ENCODE assay signal across 8 cellular contexts in the genomic region with DNA sequence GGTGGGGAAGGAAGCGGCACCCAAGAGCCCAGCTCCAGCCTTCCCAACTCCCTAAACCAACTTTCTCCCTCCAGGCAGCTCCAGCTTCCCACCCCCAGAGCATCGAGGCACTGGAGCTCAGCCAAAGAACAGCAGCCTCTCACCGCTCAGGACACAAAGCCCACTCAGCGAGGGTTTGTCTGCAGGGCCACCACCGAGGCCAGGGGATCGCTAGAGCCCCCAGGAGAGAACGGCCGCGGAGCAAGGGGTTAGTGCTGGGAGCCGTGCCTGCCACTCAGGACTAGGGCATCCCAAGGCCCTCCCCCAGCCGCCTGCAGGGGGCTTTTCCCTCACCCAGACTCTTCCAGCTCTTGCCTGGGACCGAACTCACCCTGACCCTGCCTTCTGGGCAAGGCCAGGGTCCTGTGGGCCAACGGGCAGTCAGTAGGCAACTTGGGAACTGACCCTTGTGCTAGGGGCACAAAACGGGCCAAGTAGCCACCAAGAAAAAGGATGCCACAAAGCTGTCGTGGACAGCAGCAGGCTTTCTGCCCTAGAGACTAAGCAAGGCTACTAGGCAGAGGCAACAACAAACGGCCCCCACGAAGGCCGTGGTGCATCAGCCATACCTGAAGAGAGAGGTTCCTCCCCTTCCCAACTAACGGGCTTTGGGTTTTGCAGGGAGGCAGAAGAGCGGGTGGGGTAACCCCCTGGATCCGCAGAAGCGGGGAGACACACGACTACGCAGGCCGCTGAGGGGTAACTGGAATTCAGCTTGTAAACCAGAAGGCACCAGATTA. TPM values are rescaled to one million over a fixed set of nuclear protein-coding genes. Genes with fewer than 3 reads are reported as not detected.
A peak's percentile ranks its signal among the peaks of the same experiment; 100 is the strongest.
DNase-seq lines count a peak whose midpoint lies in the region; ATAC-seq and TF ChIP-seq lines count a peak whose summit lies in the region.

No MANE protein-coding gene starts in this region.

- TF ChIP-seq POLR2A in breast epithelium (IDR thresholded peaks at IDR 0.05), result no peak

- intact Hi-C loops in breast epithelium (cut with DNase I; ENCODE audit: low total_unique reads), result no loop called here

- CTCF ChIA-PET in AG04450 (lab: Charles Lee), result interaction anchor here (1.3 kb wide), 1 partner anchor 22 kb away, joined by 4 read pairs; no protein-coding TSS in a partner anchor

- H3K9ac ChIP-seq in HUES6 (ENCODE audit: low read length), result peak overlapping the region; percentile 70

- H3K9me3 ChIP-seq in AG04450 (ENCODE audit: control insufficient read depth, insufficient read depth, low read length), result no peaks in the 10 kb centered on the region; the same call in 1 of the 2 replicates
- H3K9me3 ChIP-seq in HUES6 (ENCODE audit: control insufficient read depth, insufficient read depth, low read depth, low read length), result no peaks in the 10 kb centered on the region
- no peaks in the 10 kb centered on the region for H3K9me3 ChIP-seq in breast epithelium

- no peak for TF ChIP-seq CTCF in AG04450 (IDR thresholded peaks at IDR 0.05; ENCODE audit: low read depth, low read length)
- TF ChIP-seq CTCF in breast epithelium (IDR thresholded peaks at IDR 0.05), result no peak

- H3K4me3 ChIP-seq in AG04450 (ENCODE audit: low read depth, low read length), result peak overlapping the region; percentile 83
- peak overlapping the region; percentile 81 for H3K4me3 ChIP-seq in HUES6 (ENCODE audit: low read depth, low read length)
- peak overlapping the region; percentile 73 to 91 (median 82) for H3K4me3 ChIP-seq in breast epithelium

- H3K27me3 ChIP-seq in AG04450 (ENCODE audit: control insufficient read depth, insufficient read depth, low read length), result no peaks in the 10 kb centered on the region
- no peaks in the 10 kb centered on the region for H3K27me3 ChIP-seq in HUES6 (ENCODE audit: control insufficient read depth, insufficient read depth, low read length)
- H3K27me3 ChIP-seq in breast epithelium, result peaks cover 0 to 24% of the 10 kb centered on the region in 2 donors

- no peak for DNase-seq in AG04450 (ENCODE audit: low read depth, low spot score)
- DNase-seq in breast epithelium (ENCODE audit: low spot score in 2 of 2), result no peak
- peak; percentile 28 for DNase-seq in myocyte (ENCODE audit: low read depth)
- DNase-seq in DMS153 treated with DMSO at 0.1 percent for 48 hours (lab: John Stamatoyannopoulos, UW; ENCODE audit: unreplicated experiment), result no peak
- DNase-seq in kidney tubule cell (ENCODE audit: low spot score), result no peak

- H3K36me3 ChIP-seq in HUES6 (ENCODE audit: control insufficient read depth, insufficient read depth, low read length) (peaks cover 17% of the 10 kb centered on the region), breast epithelium (no peaks in the 10 kb centered on the region)

- no peak for ATAC-seq in HG03571 (IDR thresholded peaks at IDR 0.05; ENCODE audit: unreplicated experiment)
- no peak for ATAC-seq in GM21786 (IDR thresholded peaks at IDR 0.05; ENCODE audit: unreplicated experiment)

- H3K4me1 ChIP-seq in HUES6 (ENCODE audit: control insufficient read depth, insufficient read depth, low read length), result peaks cover 47% of the 10 kb centered on the region
- peaks cover 0 to 15% of the 10 kb centered on the region in 2 donors for H3K4me1 ChIP-seq in breast epithelium

- H3K27ac ChIP-seq in AG04450 (ENCODE audit: low read depth, low read length) (peak overlapping the region; percentile 31), HUES6 (ENCODE audit: low read depth, low read length) (no peak overlapping the region), breast epithelium (peak overlapping the region in 1 of 2 donors; percentile 100)

- POLR2A ChIA-PET in AG04450 (lab: Yijun Ruan, JAX), result no interaction called here

RNA-seq across cellular contexts. Expression of a gene that starts 2.3 kb away (rescaled TPM):
- 2.7 and 5.8 TPM in 2 replicates for polyA plus RNA-seq in AG04450 (2011; rRNA removed)
- 17.9 and 26.6 TPM in 2 replicates for polyA minus RNA-seq in AG04450 (2011; rRNA and poly(A)+ RNA removed)
- total RNA-seq in breast epithelium (10 to 100 TPM; 20.2 to 23.0 (median 22.6) TPM), myocyte (27.1 and 33.8 TPM in 2 replicates)
- polyA plus RNA-seq in myocyte (2012), result 21.8 TPM

RNA-seq across cellular contexts. Expression of a gene that starts 3.2 kb away (rescaled TPM):
- polyA plus RNA-seq in AG04450 (2011; rRNA removed), result 3.2 and 3.9 TPM in 2 replicates
- polyA minus RNA-seq in AG04450 (2011; rRNA and poly(A)+ RNA removed), result 2.2 and 2.6 TPM in 2 replicates
- total RNA-seq in breast epithelium (10 to 100 TPM in 1 of 3 donors, 1 to 10 TPM in 2; 7.6 to 10.9 (median 8.2) TPM), myocyte (10.9 and 11.9 TPM in 2 replicates)
- 10.4 TPM for polyA plus RNA-seq in myocyte (2012)

RNA-seq across cellular contexts. Expression of a gene that starts 24.9 kb away (rescaled TPM):
- polyA plus RNA-seq in AG04450 (2011; rRNA removed), result 0.14 and 0.16 TPM in 2 replicates
- polyA minus RNA-seq in AG04450 (2011; rRNA and poly(A)+ RNA removed), result 0.18 TPM in 1 of 2 replicates, not detected in the other
- total RNA-seq in breast epithelium (10 to 100 TPM in 1 of 3 donors, 1 to 10 TPM in 2; 6.6 to 50.7 (median 6.9) TPM), myocyte (2.5 and 2.7 TPM in 2 replicates)
- 4.0 TPM for polyA plus RNA-seq in myocyte (2012)

RNA-seq across cellular contexts. Expression of a gene that starts 34.5 kb away (rescaled TPM):
- 42.9 and 63.4 TPM in 2 replicates for polyA plus RNA-seq in AG04450 (2011; rRNA removed)
- 43.7 and 49.1 TPM in 2 replicates for polyA minus RNA-seq in AG04450 (2011; rRNA and poly(A)+ RNA removed)
- total RNA-seq in breast epithelium, result 10 to 100 TPM; 57.7 to 81.0 (median 79.2) TPM
- total RNA-seq in myocyte, result 120 and 132 TPM in 2 replicates
- 150 TPM for polyA plus RNA-seq in myocyte (2012)

RNA-seq across cellular contexts. Expression of a gene that starts 43.2 kb away (rescaled TPM):
- polyA plus RNA-seq in AG04450 (2011; rRNA removed), result 0.12 and 0.16 TPM in 2 replicates
- polyA minus RNA-seq in AG04450 (2011; rRNA and poly(A)+ RNA removed), result 0.69 TPM in 1 of 2 replicates, not detected in the other
- 10 to 100 TPM; 18.4 to 21.5 (median 19.8) TPM for total RNA-seq in breast epithelium
- total RNA-seq in myocyte, result 12.8 and 18.2 TPM in 2 replicates
- 4.8 TPM for polyA plus RNA-seq in myocyte (2012)
